In genomic region chr20:63648190-63648589, GRCh38 we compare ENCODE assay signal across 25 cellular contexts. TPM values are rescaled to one million over a fixed set of nuclear protein-coding genes. Genes with fewer than 3 reads are reported as not detected.
"Had no signal": no experiment of that assay in that cellular context is flagged by ENCODE, and none has a peak within 500 bp of the region (broad histone marks: within the 10 kb centered on the region; RNA-seq: fewer than 3 reads in every experiment).

No MANE protein-coding gene starts in this region.

- H3K36me3 Mint-ChIP-seq: stimulated activated memory B cell treated with anti-CD40 and anti-IgM and Interleukin-4, amounts not matched to agents 10 μg/mL and 1 μg/mL and 100 μg/mL, for 72 hours had no signal

- DNase-seq: cortex of kidney; dorsolateral prefrontal cortex; effector CD8-positive, alpha-beta T cell; heart right ventricle; hypothalamus; kidney glomerular epithelial cell; mammary epithelial cell; naive thymus-derived CD4-positive, alpha-beta T cell; occipital lobe; spleen; stimulated activated CD4-positive, alpha-beta T cell treated with anti-CD3 and anti-CD28 coated beads, Interleukin-15, amount 100 ng/mL, for 24 hours; stimulated activated CD4-positive, alpha-beta T cell treated with anti-CD3 and anti-CD28 coated beads, Interleukin-1b, Interleukin-23, amount 100 ng/mL, for 48 hours; stimulated activated CD4-positive, alpha-beta T cell treated with anti-CD3 and anti-CD28 coated beads, Interleukin-4, amount 100 ng/mL, for 24 hours; stomach; substantia nigra; transverse colon had no signal

- H3K4me3 Mint-ChIP-seq: stimulated activated memory B cell treated with anti-CD40 and anti-IgM and Interleukin-4, amounts not matched to agents 10 μg/mL and 1 μg/mL and 100 μg/mL, for 72 hours had no signal

- H3K9me3 ChIP-seq: heart right ventricle, prostate gland, spleen, stomach, thoracic aorta, transverse colon had no signal

- H3K27me3 ChIP-seq: dorsolateral prefrontal cortex had no signal

- H3K27ac Mint-ChIP-seq: stimulated activated memory B cell treated with anti-CD40 and anti-IgM and Interleukin-4, amounts not matched to agents 10 μg/mL and 1 μg/mL and 100 μg/mL, for 72 hours had no signal

- H3K27ac ChIP-seq: dorsolateral prefrontal cortex, heart right ventricle, parathyroid adenoma, prostate gland, spleen, stomach, thoracic aorta, transverse colon had no signal

- H3K9me3 Mint-ChIP-seq: stimulated activated memory B cell treated with anti-CD40 and anti-IgM and Interleukin-4, amounts not matched to agents 10 μg/mL and 1 μg/mL and 100 μg/mL, for 72 hours had no signal

- ATAC-seq: esophagus mucosa; heart right ventricle; naive thymus-derived CD4-positive, alpha-beta T cell; sciatic nerve; stimulated activated memory B cell treated with anti-CD40 and anti-IgM and Interleukin-4, amounts not matched to agents 10 μg/mL and 1 μg/mL and 100 μg/mL, for 72 hours had no signal

RNA-seq across cellular contexts. Expression of gene TNFRSF6B, which starts 48.3 kb away (rescaled TPM):
- total RNA-seq: frontal cortex, mononuclear cell, occipital lobe, skeletal muscle tissue had no signal
